Comparison of ENCODE assay signal across 13 cellular contexts in the genomic region with DNA sequence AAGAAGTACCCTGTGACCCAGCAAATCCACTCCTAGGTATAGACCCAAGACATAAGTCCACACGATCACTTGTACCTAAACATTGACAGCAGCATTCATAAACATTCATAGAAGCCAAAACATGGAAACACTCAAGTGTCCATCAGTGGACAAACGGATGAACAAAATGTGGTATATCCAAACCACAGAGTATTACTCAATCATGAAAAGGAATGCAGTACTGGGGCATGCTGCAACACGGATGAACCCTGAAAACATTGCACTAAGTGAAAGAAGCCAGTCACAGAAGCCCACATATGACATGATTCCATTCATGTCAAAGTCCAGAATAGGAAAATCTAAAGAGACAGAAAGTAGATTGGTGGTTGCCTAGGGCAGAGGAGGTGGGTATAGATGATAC.
"Had no signal": no experiment of that assay in that cellular context is flagged by ENCODE, and none has a peak within 500 bp of the region (broad histone marks: within the 10 kb centered on the region; RNA-seq: fewer than 3 reads in every experiment).

No MANE protein-coding gene starts in this region.

- DNase-seq: effector CD4-positive, alpha-beta T cell; erythroblast; mucosa of descending colon; natural killer cell; sigmoid colon; small intestine; stimulated activated CD4-positive, alpha-beta T cell treated with anti-CD3 and anti-CD28 coated beads, Interleukin-12 subunit alpha, Interleukin-12 subunit beta, amount 100 ng/mL, for 4 hours; stimulated activated naive CD4-positive, alpha-beta T cell treated with Interleukin-2 at 50 U/mL for 16 hours had no signal

- H3K4me1 Mint-ChIP-seq: neural crest cell had no signal

- H2AFZ ChIP-seq: hepatocyte had no signal

- H3K27me3 ChIP-seq: foreskin keratinocyte, hepatocyte, sigmoid colon had no signal

- ATAC-seq: foreskin keratinocyte, mucosa of descending colon, natural killer cell had no signal

- H3K4me3 ChIP-seq: coronary artery, hepatocyte, mucosa of descending colon, sigmoid colon had no signal

- H3K79me2 ChIP-seq: hepatocyte had no signal

- H3K4me2 ChIP-seq: hepatocyte had no signal

- H3K27ac Mint-ChIP-seq: endodermal cell, natural killer cell had no signal

- H3K27ac ChIP-seq: coronary artery, foreskin keratinocyte, hepatocyte, sigmoid colon had no signal

- H3K36me3 ChIP-seq: sigmoid colon had no signal

- H3K36me3 Mint-ChIP-seq: natural killer cell had no signal

- H3K4me1 ChIP-seq: foreskin keratinocyte, sigmoid colon had no signal

- H3K9me3 ChIP-seq: mucosa of descending colon, sigmoid colon had no signal

- H3K4me3 Mint-ChIP-seq: endodermal cell, natural killer cell, neural crest cell had no signal

- H3K9me3 Mint-ChIP-seq: endodermal cell, natural killer cell, neural crest cell had no signal
